1 cellular context compared by ENCODE assay signal in the genomic region with DNA sequence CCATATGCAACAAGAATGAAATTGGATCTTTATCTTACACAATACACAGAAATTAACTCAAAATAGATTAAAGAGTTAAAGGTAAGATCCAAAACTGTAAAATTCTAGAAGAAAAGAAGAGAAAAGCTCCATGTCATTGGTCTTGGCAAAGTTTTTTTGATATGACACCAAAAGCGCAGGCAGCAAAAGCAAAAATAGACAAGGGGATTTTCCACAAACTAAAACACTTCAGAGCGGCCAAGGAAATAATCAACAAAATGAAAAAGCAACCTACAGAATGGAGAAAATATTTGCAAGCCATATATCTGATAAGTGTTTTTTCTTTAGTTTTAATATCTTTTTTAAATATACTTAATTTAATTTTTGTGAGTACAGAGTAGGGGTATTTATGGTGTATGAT.
A peak's percentile ranks its signal among the peaks of the same experiment; 100 is the strongest.
TF ChIP-seq lines count a peak whose summit lies in the region.

No MANE protein-coding gene starts in this region.

TF ChIP-seq in GM12878, 131 proteins besides CTCF, POLR2A, EP300 and RAD21 (continued from another document):
- TF ChIP-seq, protein P1, sequence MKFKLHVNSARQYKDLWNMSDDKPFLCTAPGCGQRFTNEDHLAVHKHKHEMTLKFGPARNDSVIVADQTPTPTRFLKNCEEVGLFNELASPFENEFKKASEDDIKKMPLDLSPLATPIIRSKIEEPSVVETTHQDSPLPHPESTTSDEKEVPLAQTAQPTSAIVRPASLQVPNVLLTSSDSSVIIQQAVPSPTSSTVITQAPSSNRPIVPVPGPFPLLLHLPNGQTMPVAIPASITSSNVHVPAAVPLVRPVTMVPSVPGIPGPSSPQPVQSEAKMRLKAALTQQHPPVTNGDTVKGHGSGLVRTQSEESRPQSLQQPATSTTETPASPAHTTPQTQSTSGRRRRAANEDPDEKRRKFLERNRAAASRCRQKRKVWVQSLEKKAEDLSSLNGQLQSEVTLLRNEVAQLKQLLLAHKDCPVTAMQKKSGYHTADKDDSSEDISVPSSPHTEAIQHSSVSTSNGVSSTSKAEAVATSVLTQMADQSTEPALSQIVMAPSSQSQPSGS (IDR thresholded peaks at IDR 0.05; ENCODE audit: low read length) = peak; percentile 48; the same call in 1 of the 2 replicates
- TF ChIP-seq, protein P2, sequence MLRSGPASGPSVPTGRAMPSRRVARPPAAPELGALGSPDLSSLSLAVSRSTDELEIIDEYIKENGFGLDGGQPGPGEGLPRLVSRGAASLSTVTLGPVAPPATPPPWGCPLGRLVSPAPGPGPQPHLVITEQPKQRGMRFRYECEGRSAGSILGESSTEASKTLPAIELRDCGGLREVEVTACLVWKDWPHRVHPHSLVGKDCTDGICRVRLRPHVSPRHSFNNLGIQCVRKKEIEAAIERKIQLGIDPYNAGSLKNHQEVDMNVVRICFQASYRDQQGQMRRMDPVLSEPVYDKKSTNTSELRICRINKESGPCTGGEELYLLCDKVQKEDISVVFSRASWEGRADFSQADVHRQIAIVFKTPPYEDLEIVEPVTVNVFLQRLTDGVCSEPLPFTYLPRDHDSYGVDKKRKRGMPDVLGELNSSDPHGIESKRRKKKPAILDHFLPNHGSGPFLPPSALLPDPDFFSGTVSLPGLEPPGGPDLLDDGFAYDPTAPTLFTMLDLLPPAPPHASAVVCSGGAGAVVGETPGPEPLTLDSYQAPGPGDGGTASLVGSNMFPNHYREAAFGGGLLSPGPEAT (IDR thresholded peaks at IDR 0.05; ENCODE audit: low read depth) = peak; percentile 73; the same call in 1 of the 2 replicates
- TF ChIP-seq, protein P3, sequence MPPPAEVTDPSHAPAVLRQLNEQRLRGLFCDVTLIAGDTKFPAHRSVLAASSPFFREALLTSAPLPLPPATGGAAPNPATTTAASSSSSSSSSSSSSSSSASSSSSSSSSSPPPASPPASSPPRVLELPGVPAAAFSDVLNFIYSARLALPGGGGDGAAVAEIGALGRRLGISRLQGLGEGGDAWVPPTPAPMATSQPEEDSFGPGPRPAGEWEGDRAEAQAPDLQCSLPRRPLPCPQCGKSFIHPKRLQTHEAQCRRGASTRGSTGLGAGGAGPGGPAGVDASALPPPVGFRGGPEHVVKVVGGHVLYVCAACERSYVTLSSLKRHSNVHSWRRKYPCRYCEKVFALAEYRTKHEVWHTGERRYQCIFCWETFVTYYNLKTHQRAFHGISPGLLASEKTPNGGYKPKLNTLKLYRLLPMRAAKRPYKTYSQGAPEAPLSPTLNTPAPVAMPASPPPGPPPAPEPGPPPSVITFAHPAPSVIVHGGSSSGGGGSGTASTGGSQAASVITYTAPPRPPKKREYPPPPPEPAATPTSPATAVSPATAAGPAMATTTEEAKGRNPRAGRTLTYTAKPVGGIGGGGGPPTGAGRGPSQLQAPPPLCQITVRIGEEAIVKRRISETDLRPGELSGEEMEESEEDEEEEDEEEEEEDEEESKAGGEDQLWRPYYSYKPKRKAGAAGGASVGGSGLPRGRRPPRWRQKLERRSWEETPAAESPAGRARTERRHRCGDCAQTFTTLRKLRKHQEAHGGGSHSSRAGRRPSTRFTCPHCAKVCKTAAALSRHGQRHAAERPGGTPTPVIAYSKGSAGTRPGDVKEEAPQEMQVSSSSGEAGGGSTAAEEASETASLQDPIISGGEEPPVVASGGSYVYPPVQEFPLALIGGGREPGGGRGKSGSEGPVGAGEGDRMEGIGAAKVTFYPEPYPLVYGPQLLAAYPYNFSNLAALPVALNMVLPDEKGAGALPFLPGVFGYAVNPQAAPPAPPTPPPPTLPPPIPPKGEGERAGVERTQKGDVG (CRISPR knock-in tag; IDR thresholded peaks at IDR 0.05) = no peak
- TF ChIP-seq CHD4 (IDR thresholded peaks at IDR 0.05) = no peak
- TF ChIP-seq TAF1 (IDR thresholded peaks at IDR 0.05; ENCODE audit: borderline replicate concordance, low read depth, low read length) = 0 out of 2 replicates have a peak, but pooled peaks have one; percentile 49
- TF ChIP-seq SREBF2 (IDR thresholded peaks at IDR 0.05; ENCODE audit: low read length) = no peak
- no peak for TF ChIP-seq WRNIP1 (IDR thresholded peaks at IDR 0.05; ENCODE audit: borderline replicate concordance, low read depth, low read length)
- TF ChIP-seq MEF2A (IDR thresholded peaks at IDR 0.05; ENCODE audit: insufficient read depth, low read depth, low read length) = peak; percentile 88; the same call in 1 of the 2 replicates
- no peak for TF ChIP-seq NR2F1 (conservative IDR thresholded peaks at IDR 0.05)
- TF ChIP-seq MEF2B (IDR thresholded peaks at IDR 0.05; ENCODE audit: partially characterized antibody, poor library complexity, severe bottlenecking) = peak; percentile 30
- TF ChIP-seq NFIC (IDR thresholded peaks at IDR 0.05; ENCODE audit: low read depth, low read length) = peak; percentile 53
